2 cellular contexts compared by ENCODE assay signal in genomic region chr2:105426626-105427292, GRCh38.
TF ChIP-seq lines count a peak whose summit lies in the region.

No MANE protein-coding gene starts in this region.

TF ChIP-seq in GM23338, 12 proteins besides CTCF, POLR2A, EP300 and RAD21 (continued from another document):
- TF ChIP-seq ZNF462 (CRISPR knock-in tag; IDR thresholded peaks at IDR 0.05) = no peak
- TF ChIP-seq ZNF331 (CRISPR knock-in tag; IDR thresholded peaks at IDR 0.05; ENCODE audit: low read depth) = no peak
- TF ChIP-seq EZH2phosphoT487 (IDR thresholded peaks at IDR 0.05; ENCODE audit: unreplicated experiment) = no peak
- no peak for TF ChIP-seq EZH2 (IDR thresholded peaks at IDR 0.05; ENCODE audit: low read depth, unreplicated experiment)
- no peak for TF ChIP-seq ZNF114 (CRISPR knock-in tag; IDR thresholded peaks at IDR 0.05)
- TF ChIP-seq REST (IDR thresholded peaks at IDR 0.05; ENCODE audit: unreplicated experiment) = no peak
- TF ChIP-seq ETS1 (IDR thresholded peaks at IDR 0.05) = no peak
- TF ChIP-seq POLR2AphosphoS5 (IDR thresholded peaks at IDR 0.05; ENCODE audit: low read depth) = no peak
- no peak for TF ChIP-seq CREB1 (CRISPR knock-in tag; IDR thresholded peaks at IDR 0.05; ENCODE audit: low read depth)
- TF ChIP-seq JUNB (IDR thresholded peaks at IDR 0.05; ENCODE audit: unreplicated experiment) = no peak
- TF ChIP-seq NANOG (IDR thresholded peaks at IDR 0.05; ENCODE audit: borderline replicate concordance) = no peak
TF ChIP-seq in GM23338: peak in this region for 0.

TF ChIP-seq in WTC11, 78 proteins besides CTCF, POLR2A, EP300 and RAD21 (continued from another document):
- TF ChIP-seq FOXJ3 (CRISPR knock-in tag; IDR thresholded peaks at IDR 0.05; ENCODE audit: borderline replicate concordance) = no peak
- TF ChIP-seq MLX (CRISPR knock-in tag; IDR thresholded peaks at IDR 0.05) = no peak
- TF ChIP-seq TEAD1 (CRISPR knock-in tag; IDR thresholded peaks at IDR 0.05) = no peak
- TF ChIP-seq TEAD4 (CRISPR knock-in tag; IDR thresholded peaks at IDR 0.05) = no peak
- no peak for TF ChIP-seq OVOL2 (CRISPR knock-in tag; IDR thresholded peaks at IDR 0.05; ENCODE audit: borderline replicate concordance)
- no peak for TF ChIP-seq HMGXB4 (CRISPR knock-in tag; IDR thresholded peaks at IDR 0.05)
- TF ChIP-seq E2F5 (CRISPR knock-in tag; IDR thresholded peaks at IDR 0.05) = no peak
- no peak for TF ChIP-seq STAT6 (CRISPR knock-in tag; conservative IDR thresholded peaks at IDR 0.05; ENCODE audit: low read depth)
- TF ChIP-seq ZNF425 (CRISPR knock-in tag; conservative IDR thresholded peaks at IDR 0.05) = no peak
- TF ChIP-seq E2F4 (CRISPR knock-in tag; IDR thresholded peaks at IDR 0.05; ENCODE audit: borderline replicate concordance, low read depth) = no peak
- TF ChIP-seq KAT7 (CRISPR knock-in tag; IDR thresholded peaks at IDR 0.05; ENCODE audit: borderline replicate concordance) = no peak
